ENCODE assay signal across 1 cellular context in genomic region chr2:121755237-121756111, GRCh38.
A peak's percentile ranks its signal among the peaks of the same experiment; 100 is the strongest.
TF ChIP-seq lines count a peak whose summit lies in the region.

Gene TSN, plus strand, starts transcription at chr2:121755651. Its CDS starts 129 bp downstream, at chr2:121755780.

TF ChIP-seq in HepG2, 621 proteins besides CTCF, POLR2A, EP300 and RAD21 (continued from another document and continues in another):
- TF ChIP-seq, protein P1, sequence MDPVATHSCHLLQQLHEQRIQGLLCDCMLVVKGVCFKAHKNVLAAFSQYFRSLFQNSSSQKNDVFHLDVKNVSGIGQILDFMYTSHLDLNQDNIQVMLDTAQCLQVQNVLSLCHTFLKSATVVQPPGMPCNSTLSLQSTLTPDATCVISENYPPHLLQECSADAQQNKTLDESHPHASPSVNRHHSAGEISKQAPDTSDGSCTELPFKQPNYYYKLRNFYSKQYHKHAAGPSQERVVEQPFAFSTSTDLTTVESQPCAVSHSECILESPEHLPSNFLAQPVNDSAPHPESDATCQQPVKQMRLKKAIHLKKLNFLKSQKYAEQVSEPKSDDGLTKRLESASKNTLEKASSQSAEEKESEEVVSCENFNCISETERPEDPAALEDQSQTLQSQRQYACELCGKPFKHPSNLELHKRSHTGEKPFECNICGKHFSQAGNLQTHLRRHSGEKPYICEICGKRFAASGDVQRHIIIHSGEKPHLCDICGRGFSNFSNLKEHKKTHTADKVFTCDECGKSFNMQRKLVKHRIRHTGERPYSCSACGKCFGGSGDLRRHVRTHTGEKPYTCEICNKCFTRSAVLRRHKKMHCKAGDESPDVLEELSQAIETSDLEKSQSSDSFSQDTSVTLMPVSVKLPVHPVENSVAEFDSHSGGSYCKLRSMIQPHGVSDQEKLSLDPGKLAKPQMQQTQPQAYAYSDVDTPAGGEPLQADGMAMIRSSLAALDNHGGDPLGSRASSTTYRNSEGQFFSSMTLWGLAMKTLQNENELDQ (CRISPR knock-in tag; IDR thresholded peaks at IDR 0.05; ENCODE audit: borderline replicate concordance) = no peak
- TF ChIP-seq MED8 (CRISPR knock-in tag; IDR thresholded peaks at IDR 0.05; ENCODE audit: insufficient replicate concordance) (peak; percentile 79), TGIF2 (CRISPR knock-in tag; IDR thresholded peaks at IDR 0.05) (peak; percentile 98), NRL (CRISPR knock-in tag; IDR thresholded peaks at IDR 0.05; ENCODE audit: borderline replicate concordance) (peak; percentile 76; the same call in 1 of the 2 replicates), ARNT2 (CRISPR knock-in tag; IDR thresholded peaks at IDR 0.05; ENCODE audit: low read depth) (peak; percentile 91), MAZ (IDR thresholded peaks at IDR 0.05; ENCODE audit: borderline replicate concordance, low read depth, low read length) (peak; percentile 71; the same call in 1 of the 2 replicates), MAZ (CRISPR knock-in tag; IDR thresholded peaks at IDR 0.05; ENCODE audit: low read depth) (peak; percentile 98), LRRFIP1 (CRISPR knock-in tag; conservative IDR thresholded peaks at IDR 0.05) (0 out of 2 replicates have a peak, but pooled peaks have one; percentile 25), DPF2 (CRISPR knock-in tag; IDR thresholded peaks at IDR 0.05; ENCODE audit: borderline replicate concordance, low read depth) (no peak), RARA (CRISPR knock-in tag; IDR thresholded peaks at IDR 0.05) (peak; percentile 11; the same call in 1 of the 2 replicates), ZNF251 (CRISPR knock-in tag; IDR thresholded peaks at IDR 0.05) (no peak), ZNF781 (CRISPR knock-in tag; IDR thresholded peaks at IDR 0.05; ENCODE audit: borderline replicate concordance, not compliant biosample characterization) (no peak), ZNF282 (IDR thresholded peaks at IDR 0.05; ENCODE audit: partially characterized antibody) (no peak), ZSCAN5A (CRISPR knock-in tag; IDR thresholded peaks at IDR 0.05; ENCODE audit: borderline replicate concordance) (no peak), MAF1 (CRISPR knock-in tag; IDR thresholded peaks at IDR 0.05; ENCODE audit: borderline replicate concordance) (peak; percentile 82; the same call in 1 of the 2 replicates), ZEB1 (IDR thresholded peaks at IDR 0.05; ENCODE audit: insufficient replicate concordance, low read depth) (peak; percentile 47), ZBED4 (CRISPR knock-in tag; IDR thresholded peaks at IDR 0.05; ENCODE audit: borderline replicate concordance) (peak; percentile 82), ZNF615 (CRISPR knock-in tag; IDR thresholded peaks at IDR 0.05; ENCODE audit: borderline replicate concordance) (no peak), TRIM22 (IDR thresholded peaks at IDR 0.05) (no peak), SMARCC2 (IDR thresholded peaks at IDR 0.05) (no peak), ZNF775 (CRISPR knock-in tag; IDR thresholded peaks at IDR 0.05; ENCODE audit: borderline replicate concordance) (no peak; the same call in 1 of the 2 replicates), MXI1 (IDR thresholded peaks at IDR 0.05; ENCODE audit: borderline replicate concordance, low read depth, low read length) (peak; percentile 99), ZNF589 (CRISPR knock-in tag; conservative IDR thresholded peaks at IDR 0.05) (peak; percentile 93), GATAD2A (CRISPR knock-in tag; IDR thresholded peaks at IDR 0.05) (0 out of 2 replicates have a peak, but pooled peaks have one; percentile 24), PCBP1 (IDR thresholded peaks at IDR 0.05; ENCODE audit: borderline replicate concordance, low read depth, low read length) (peak; percentile 91), MIER3 (CRISPR knock-in tag; IDR thresholded peaks at IDR 0.05; ENCODE audit: borderline replicate concordance) (peak; percentile 98), ZBTB37 (CRISPR knock-in tag; IDR thresholded peaks at IDR 0.05) (no peak), HNRNPH1 (optimal IDR thresholded peaks at IDR 0.05; ENCODE audit: low read depth, low read length) (no peak), TARDBP (CRISPR knock-in tag; IDR thresholded peaks at IDR 0.05) (peak; percentile 98), HMGA1 (CRISPR knock-in tag; conservative IDR thresholded peaks at IDR 0.05) (no peak), ZNF567 (CRISPR knock-in tag; IDR thresholded peaks at IDR 0.05; ENCODE audit: borderline replicate concordance) (peak; percentile 23; the same call in 1 of the 2 replicates)
- TF ChIP-seq, protein P2, sequence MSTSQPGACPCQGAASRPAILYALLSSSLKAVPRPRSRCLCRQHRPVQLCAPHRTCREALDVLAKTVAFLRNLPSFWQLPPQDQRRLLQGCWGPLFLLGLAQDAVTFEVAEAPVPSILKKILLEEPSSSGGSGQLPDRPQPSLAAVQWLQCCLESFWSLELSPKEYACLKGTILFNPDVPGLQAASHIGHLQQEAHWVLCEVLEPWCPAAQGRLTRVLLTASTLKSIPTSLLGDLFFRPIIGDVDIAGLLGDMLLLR (CRISPR knock-in tag; IDR thresholded peaks at IDR 0.05) = peak; percentile 98
- TF ChIP-seq, protein P3, sequence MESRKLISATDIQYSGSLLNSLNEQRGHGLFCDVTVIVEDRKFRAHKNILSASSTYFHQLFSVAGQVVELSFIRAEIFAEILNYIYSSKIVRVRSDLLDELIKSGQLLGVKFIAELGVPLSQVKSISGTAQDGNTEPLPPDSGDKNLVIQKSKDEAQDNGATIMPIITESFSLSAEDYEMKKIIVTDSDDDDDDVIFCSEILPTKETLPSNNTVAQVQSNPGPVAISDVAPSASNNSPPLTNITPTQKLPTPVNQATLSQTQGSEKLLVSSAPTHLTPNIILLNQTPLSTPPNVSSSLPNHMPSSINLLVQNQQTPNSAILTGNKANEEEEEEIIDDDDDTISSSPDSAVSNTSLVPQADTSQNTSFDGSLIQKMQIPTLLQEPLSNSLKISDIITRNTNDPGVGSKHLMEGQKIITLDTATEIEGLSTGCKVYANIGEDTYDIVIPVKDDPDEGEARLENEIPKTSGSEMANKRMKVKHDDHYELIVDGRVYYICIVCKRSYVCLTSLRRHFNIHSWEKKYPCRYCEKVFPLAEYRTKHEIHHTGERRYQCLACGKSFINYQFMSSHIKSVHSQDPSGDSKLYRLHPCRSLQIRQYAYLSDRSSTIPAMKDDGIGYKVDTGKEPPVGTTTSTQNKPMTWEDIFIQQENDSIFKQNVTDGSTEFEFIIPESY (CRISPR knock-in tag; IDR thresholded peaks at IDR 0.05) = peak; percentile 80
- TF ChIP-seq, protein P4, sequence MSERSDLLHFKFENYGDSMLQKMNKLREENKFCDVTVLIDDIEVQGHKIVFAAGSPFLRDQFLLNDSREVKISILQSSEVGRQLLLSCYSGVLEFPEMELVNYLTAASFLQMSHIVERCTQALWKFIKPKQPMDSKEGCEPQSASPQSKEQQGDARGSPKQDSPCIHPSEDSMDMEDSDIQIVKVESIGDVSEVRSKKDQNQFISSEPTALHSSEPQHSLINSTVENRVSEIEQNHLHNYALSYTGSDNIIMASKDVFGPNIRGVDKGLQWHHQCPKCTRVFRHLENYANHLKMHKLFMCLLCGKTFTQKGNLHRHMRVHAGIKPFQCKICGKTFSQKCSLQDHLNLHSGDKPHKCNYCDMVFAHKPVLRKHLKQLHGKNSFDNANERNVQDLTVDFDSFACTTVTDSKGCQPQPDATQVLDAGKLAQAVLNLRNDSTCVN (CRISPR knock-in tag; IDR thresholded peaks at IDR 0.05; ENCODE audit: borderline replicate concordance) = no peak; the same call in 1 of the 2 replicates
